Comparison of ENCODE assay signal across 9 cellular contexts in genomic region chr16:55479560-55480197, GRCh38. TPM values are rescaled to one million over a fixed set of nuclear protein-coding genes. Genes with fewer than 3 reads are reported as not detected.
DNase-seq lines count a peak whose midpoint lies in the region; ATAC-seq and TF ChIP-seq lines count a peak whose summit lies in the region.
"Had no signal": no experiment of that assay in that cellular context is flagged by ENCODE, and none has a peak within 500 bp of the region (broad histone marks: within the 10 kb centered on the region; RNA-seq: fewer than 3 reads in every experiment).

No MANE protein-coding gene starts in this region.

- H3K9ac ChIP-seq in endodermal cell (ENCODE audit: extremely low read depth, low read length, poor library complexity, severe bottlenecking): peak overlapping the region; percentile 41

- H3K4me3 Mint-ChIP-seq in endodermal cell: peak overlapping the region; percentile 77
- no peak overlapping the region for H3K4me3 Mint-ChIP-seq in stimulated activated naive CD8-positive, alpha-beta T cell treated with anti-CD3 and anti-CD28 coated beads, Interleukin-15, amount 100 ng/mL, for 72 hours
- H3K4me3 Mint-ChIP-seq: activated naive CD8-positive, alpha-beta T cell had no signal

- H3K4me1 Mint-ChIP-seq in endodermal cell: peaks cover 23% of the 10 kb centered on the region
- H3K4me1 Mint-ChIP-seq in stimulated activated naive CD8-positive, alpha-beta T cell treated with anti-CD3 and anti-CD28 coated beads, Interleukin-15, amount 100 ng/mL, for 72 hours: peaks cover 5% of the 10 kb centered on the region

- peak overlapping the region; percentile 81 for H3K27ac Mint-ChIP-seq in endodermal cell
- no peak overlapping the region for H3K27ac Mint-ChIP-seq in stimulated activated naive CD8-positive, alpha-beta T cell treated with anti-CD3 and anti-CD28 coated beads, Interleukin-15, amount 100 ng/mL, for 72 hours
- H3K27ac Mint-ChIP-seq: activated naive CD8-positive, alpha-beta T cell had no signal

- DNase-seq in right atrium auricular region (ENCODE audit: low spot score) (no peak), left ventricle myocardium superior (no peak), endodermal cell (no peak), vagina (ENCODE audit: extremely low spot score in 2 of 2) (peak in 1 of 2 donors; percentile 88), GM03348 (ENCODE audit: low spot score) (no peak)
- no peak for DNase-seq in stimulated activated naive CD8-positive, alpha-beta T cell treated with anti-CD3 and anti-CD28 coated beads, Interleukin-15, amount 100 ng/mL, for 72 hours

- peak overlapping the region; percentile 72 to 83 for H3K27ac ChIP-seq in right atrium auricular region
- H3K27ac ChIP-seq in endodermal cell (ENCODE audit: low read depth, low read length): peak overlapping the region; percentile 74
- H3K27ac ChIP-seq in muscle layer of duodenum (ENCODE audit: low read length): peak overlapping the region; percentile 66
- H3K27ac ChIP-seq in vagina: peak overlapping the region; percentile 94

- H3K4me1 ChIP-seq in right atrium auricular region: peaks cover 0 to 38% of the 10 kb centered on the region in 2 donors
- H3K4me1 ChIP-seq in endodermal cell (ENCODE audit: control insufficient read depth, insufficient read depth, low read length): no peaks in the 10 kb centered on the region
- peaks cover 0 to 36% of the 10 kb centered on the region in 2 donors for H3K4me1 ChIP-seq in muscle layer of duodenum (ENCODE audit: control insufficient read depth in 1 of 2, insufficient read depth in 2 of 2, low read length in 2 of 2)
- peaks cover 28% of the 10 kb centered on the region for H3K4me1 ChIP-seq in vagina

- TF ChIP-seq CTCF in right atrium auricular region (IDR thresholded peaks at IDR 0.05) (no peak), endodermal cell (conservative IDR thresholded peaks at IDR 0.05) (no peak), vagina (IDR thresholded peaks at IDR 0.05) (no peak)

- H3K9me3 ChIP-seq in right atrium auricular region (no peaks in the 10 kb centered on the region), endodermal cell (ENCODE audit: control insufficient read depth, low read length) (no peaks in the 10 kb centered on the region), muscle layer of duodenum (ENCODE audit: control insufficient read depth in 1 of 2, low read length in 2 of 2) (no peaks in the 10 kb centered on the region), vagina (no peaks in the 10 kb centered on the region)

- intact Hi-C loops in left ventricle myocardium superior (cut with micrococcal nuclease) (no loop called here), vagina (cut with DNase I) (no loop called here)

- peaks cover 16% of the 10 kb centered on the region for H3K36me3 Mint-ChIP-seq in endodermal cell (ENCODE audit: low read depth)
- H3K36me3 Mint-ChIP-seq: activated naive CD8-positive, alpha-beta T cell had no signal

- no peaks in the 10 kb centered on the region for H3K9me3 Mint-ChIP-seq in endodermal cell
- peaks cover 2 to 3% of the 10 kb centered on the region in 2 donors for H3K9me3 Mint-ChIP-seq in stimulated activated naive CD8-positive, alpha-beta T cell treated with anti-CD3 and anti-CD28 coated beads, Interleukin-15, amount 100 ng/mL, for 72 hours

- H3K36me3 ChIP-seq in right atrium auricular region: peaks cover 18% of the 10 kb centered on the region
- H3K36me3 ChIP-seq in endodermal cell (ENCODE audit: control insufficient read depth, insufficient read depth, low read length): peaks cover 12% of the 10 kb centered on the region
- peaks cover 12 to 15% of the 10 kb centered on the region in 2 donors for H3K36me3 ChIP-seq in muscle layer of duodenum (ENCODE audit: control insufficient read depth in 1 of 2, insufficient read depth in 2 of 2, low read length in 2 of 2)
- H3K36me3 ChIP-seq in vagina: peaks cover 0 to 23% of the 10 kb centered on the region in 2 donors

- ATAC-seq in left ventricle myocardium superior (no peak), HG03097 (IDR thresholded peaks at IDR 0.05; ENCODE audit: low FRiP score, unreplicated experiment) (no peak)
- no peak for ATAC-seq in stimulated activated naive CD8-positive, alpha-beta T cell treated with anti-CD3 and anti-CD28 coated beads, Interleukin-15, amount 100 ng/mL, for 72 hours

- H3K4me3 ChIP-seq in right atrium auricular region (peak overlapping the region; percentile 59 to 62), endodermal cell (ENCODE audit: low read length) (peak overlapping the region; percentile 85), muscle layer of duodenum (ENCODE audit: low read depth in 1 of 2, low read length in 2 of 2) (peak overlapping the region; percentile 60 to 68), vagina (peak overlapping the region; percentile 60 to 67)

- H3K27me3 ChIP-seq in right atrium auricular region (no peaks in the 10 kb centered on the region), endodermal cell (ENCODE audit: control insufficient read depth, insufficient read depth, low read length, poor library complexity, severe bottlenecking) (peaks cover 29% of the 10 kb centered on the region), muscle layer of duodenum (ENCODE audit: low read depth, low read length) (no peaks in the 10 kb centered on the region), vagina (no peaks in the 10 kb centered on the region)

- H3K27me3 Mint-ChIP-seq in endodermal cell (ENCODE audit: insufficient read depth): peaks cover 36% of the 10 kb centered on the region
- H3K27me3 Mint-ChIP-seq in stimulated activated naive CD8-positive, alpha-beta T cell treated with anti-CD3 and anti-CD28 coated beads, Interleukin-15, amount 100 ng/mL, for 72 hours: peaks cover 57% of the 10 kb centered on the region

- WGBS in endodermal cell (ENCODE audit: insufficient coverage in 1 of 2, insufficient read length in 1 of 2), 2 experiments: 1 to 3% methylated on average over 10 to 28 of the region's 28 CpGs

- no peak for TF ChIP-seq POLR2A in vagina (IDR thresholded peaks at IDR 0.05)

RNA-seq across cellular contexts. Expression of gene MMP2, which starts 0.7 kb away (rescaled TPM):
- total RNA-seq in right atrium auricular region: 100 to 1,000 TPM; 131 to 136 TPM
- total RNA-seq in left ventricle myocardium superior: 88.7 TPM
- total RNA-seq in endodermal cell: 10 to 100 TPM; 65.0 to 80.4 TPM
- polyA plus RNA-seq in endodermal cell (2013, experiment 1 of 2): 167 TPM
- 179 TPM for polyA plus RNA-seq in endodermal cell (2013, experiment 2 of 2)
- total RNA-seq in vagina: 296 TPM

RNA-seq across cellular contexts. Expression of gene LPCAT2, which starts 29.2 kb away (rescaled TPM):
- total RNA-seq in right atrium auricular region (1 to 10 TPM; 5.0 to 9.9 TPM), left ventricle myocardium superior (8.3 TPM), endodermal cell (1 to 10 TPM; 6.4 to 6.8 TPM), vagina (11.3 TPM)
- polyA plus RNA-seq in endodermal cell (2013, experiment 1 of 2): 12.6 TPM
- 14.1 TPM for polyA plus RNA-seq in endodermal cell (2013, experiment 2 of 2)
